In genomic region chr7:66994681-66995044, GRCh38 we compare ENCODE assay signal across 8 cellular contexts. TPM values are rescaled to one million over a fixed set of nuclear protein-coding genes. Genes with fewer than 3 reads are reported as not detected.
DNase-seq lines count a peak whose midpoint lies in the region; ATAC-seq, FAIRE-seq and TF ChIP-seq lines count a peak whose summit lies in the region.
"Not testable (repeated sequence)": the region's sequence is repeated elsewhere in the genome, so short reads cannot be mapped to it uniquely, and the experiment has no call there.

No MANE protein-coding gene starts in this region.

- not testable (repeated sequence) for TF ChIP-seq POLR2A in A549 (IDR thresholded peaks at IDR 0.05; ENCODE audit: low read length)

- peak overlapping the region; percentile 92 for H3K4me3 Mint-ChIP-seq in activated CD4-positive, alpha-beta T cell treated with anti-CD3 and anti-CD28 coated beads, Interleukin-2, amount 10 ng/mL, durations not matched to agents 24 days and 14 days

- peak overlapping the region; percentile 86 for H3K4me3 ChIP-seq in A549
- H3K4me3 ChIP-seq in choroid plexus epithelial cell (ENCODE audit: low read depth, low read length) = peak overlapping the region; percentile 74
- peak overlapping the region; percentile 61 for H3K4me3 ChIP-seq in kidney epithelial cell (ENCODE audit: low read depth, low read length)
- H3K4me3 ChIP-seq in small intestine (ENCODE audit: low read depth in 1 of 2, low read length in 2 of 2) = peak overlapping the region; percentile 57 to 60

- peak in 1 of 2 experiments; percentile 90 for DNase-seq in A549 (ENCODE audit: low read depth in 1 of 2, low spot score in 1 of 2)
- peak; percentile 36 for DNase-seq in NCI-H524 treated with DMSO at 0.1 percent for 48 hours (lab: John Stamatoyannopoulos, UW)
- DNase-seq in activated CD4-positive, alpha-beta T cell treated with anti-CD3 and anti-CD28 coated beads, Interleukin-2, amount 10 ng/mL, durations not matched to agents 24 days and 14 days = peak; percentile 81
- peak; percentile 81 for DNase-seq in choroid plexus epithelial cell (ENCODE audit: low read depth)
- DNase-seq in kidney epithelial cell (ENCODE audit: low read depth) = peak; percentile 41
- peak; percentile 73 for DNase-seq in small intestine

- CTCF ChIA-PET in A549 (lab: Yijun Ruan, JAX) = interaction anchor here (0.5 to 1.4 kb wide), 4 partner anchors 9 to 59 kb away, joined by 3 to 7 read pairs (median 4); no protein-coding TSS in a partner anchor

- POLR2A ChIA-PET in A549 (lab: Yijun Ruan, JAX) = interaction anchor here (3.2 kb wide), 1 partner anchor 150 kb away, joined by 15 read pairs; no protein-coding TSS in a partner anchor

- FAIRE-seq in A549 (lab: Jason Lieb, UNC) = peak; percentile 67
- not testable (repeated sequence) for FAIRE-seq in small intestine (lab: Jason Lieb, UNC)

- H3K4me2 ChIP-seq in A549 = peak overlapping the region; percentile 85

- H3K36me3 Mint-ChIP-seq in activated CD4-positive, alpha-beta T cell treated with anti-CD3 and anti-CD28 coated beads, Interleukin-2, amount 10 ng/mL, durations not matched to agents 24 days and 14 days (ENCODE audit: low read depth) = peaks cover 38% of the 10 kb centered on the region

- not testable (repeated sequence) for H3K27me3 ChIP-seq in kidney epithelial cell (ENCODE audit: control insufficient read depth, insufficient read depth, low read length); small intestine (ENCODE audit: control insufficient read depth in 2 of 2, insufficient read depth in 2 of 2, low read length in 2 of 2)

- peaks cover 25% of the 10 kb centered on the region for H3K4me1 Mint-ChIP-seq in activated CD4-positive, alpha-beta T cell treated with anti-CD3 and anti-CD28 coated beads, Interleukin-2, amount 10 ng/mL, durations not matched to agents 24 days and 14 days

- not testable (repeated sequence) for H3K36me3 ChIP-seq in kidney epithelial cell (ENCODE audit: control insufficient read depth, insufficient read depth, low read length); small intestine (ENCODE audit: control insufficient read depth in 2 of 2, insufficient read depth in 2 of 2, low read length in 2 of 2)

- ATAC-seq in A549 (peak; percentile 81 to 86), GM18517 (IDR thresholded peaks at IDR 0.05; ENCODE audit: unreplicated experiment) (peak; percentile 36), HG03342 (IDR thresholded peaks at IDR 0.05; ENCODE audit: unreplicated experiment) (peak; percentile 23)

- H3K9me3 Mint-ChIP-seq in activated CD4-positive, alpha-beta T cell treated with anti-CD3 and anti-CD28 coated beads, Interleukin-2, amount 10 ng/mL, durations not matched to agents 24 days and 14 days = not testable (repeated sequence)

- H3K9me3 ChIP-seq in A549; small intestine (ENCODE audit: control insufficient read depth, low read depth): not testable (repeated sequence)

- H3K27me3 Mint-ChIP-seq in activated CD4-positive, alpha-beta T cell treated with anti-CD3 and anti-CD28 coated beads, Interleukin-2, amount 10 ng/mL, durations not matched to agents 24 days and 14 days = not testable (repeated sequence)

- H3K27ac Mint-ChIP-seq in activated CD4-positive, alpha-beta T cell treated with anti-CD3 and anti-CD28 coated beads, Interleukin-2, amount 10 ng/mL, durations not matched to agents 24 days and 14 days = peak overlapping the region; percentile 100

- peak; percentile 44 for TF ChIP-seq CTCF in A549 (IDR thresholded peaks at IDR 0.05)
- peak; percentile 46 for TF ChIP-seq CTCF in choroid plexus epithelial cell (conservative IDR thresholded peaks at IDR 0.05; ENCODE audit: low read depth, low read length)
- peak; percentile 43 for TF ChIP-seq CTCF in kidney epithelial cell (IDR thresholded peaks at IDR 0.05; ENCODE audit: insufficient read depth, low read length, poor library complexity, severe bottlenecking)

- H3K4me1 ChIP-seq in A549; small intestine (ENCODE audit: control insufficient read depth in 2 of 2, insufficient read depth in 1 of 2, low read depth in 1 of 2, low read length in 1 of 2): not testable (repeated sequence)

- H3K27ac ChIP-seq in A549 (peak overlapping the region; percentile 77 to 94), small intestine (ENCODE audit: low read depth in 1 of 2, low read length in 1 of 2) (peak overlapping the region; percentile 88 to 98)

- 0% methylated on average over 9 of the region's 9 CpGs for WGBS in A549 (ENCODE audit: missing lambda C conversion rate)
- WGBS in small intestine, 3 donors = 1 to 2% (median 1%) methylated on average over 9 of the region's 9 CpGs

- TF ChIP-seq RAD21 in A549 (conservative IDR thresholded peaks at IDR 0.05 in 1 of 2, IDR thresholded peaks at IDR 0.05 in 1 of 2) = 0 out of 5 replicates have a peak, but pooled peaks of 1 of the 2 experiments have one; percentile 10

- not testable (repeated sequence) for TF ChIP-seq EP300 in A549 (IDR thresholded peaks at IDR 0.05)

- intact Hi-C loops in activated CD4-positive, alpha-beta T cell treated with anti-CD3 and anti-CD28 coated beads, Interleukin-2, amount 10 ng/mL, durations not matched to agents 24 days and 14 days (cut with micrococcal nuclease) = loop anchor here (2.0 to 10.0 kb wide), 6 partner anchors 312 to 1240 kb away; partner anchors contain the start of genes GUSB and VKORC1L1

TF ChIP-seq in A549, 52 proteins besides CTCF, POLR2A, EP300 and RAD21:
- TF ChIP-seq FOSL2 (IDR thresholded peaks at IDR 0.05) = not testable (repeated sequence)
- TF ChIP-seq FOSL2 (CRISPR knock-in tag; IDR thresholded peaks at IDR 0.05) = peak; percentile 40

RNA-seq across cellular contexts. Expression of gene SBDS, which starts 0.7 kb away (rescaled TPM):
- polyA plus RNA-seq in A549 (2011; rRNA removed) (57.1 and 101 TPM in 2 replicates), A549 (2017; fragmentation: RNase III; extraction: RNeasy Plus Mini Kit Qiagen cat#74134 plus additional on column Dnase treatment) (80.2 to 97.7 TPM (median 82.7 TPM) in 3 replicates), small intestine (100 to 1,000 TPM; 141 to 309 (median 264) TPM)
- 41.1 and 44.5 TPM in 2 replicates for polyA plus RNA-seq in A549 (2012; cell fraction: cytosol; rRNA removed)
- polyA plus RNA-seq in A549 (2012; cell fraction: nucleus; rRNA removed) = 15.7 and 19.4 TPM in 2 replicates
- 9.4 and 11.1 TPM in 2 replicates for polyA minus RNA-seq in A549 (2011; rRNA and poly(A)+ RNA removed)
- 68.6 and 72.8 TPM in 2 replicates for total RNA-seq in activated CD4-positive, alpha-beta T cell treated with anti-CD3 and anti-CD28 coated beads, Interleukin-2, amount 10 ng/mL, durations not matched to agents 24 days and 14 days
- total RNA-seq in kidney epithelial cell = 102 and 109 TPM in 2 replicates

RNA-seq across cellular contexts. Expression of gene TYW1, which starts 2.0 kb away (rescaled TPM):
- polyA plus RNA-seq in A549 (2011; rRNA removed) (22.8 and 26.9 TPM in 2 replicates), A549 (2017; fragmentation: RNase III; extraction: RNeasy Plus Mini Kit Qiagen cat#74134 plus additional on column Dnase treatment) (15.3 to 15.9 TPM (median 15.6 TPM) in 3 replicates), small intestine (10 to 100 TPM in 1 of 3 donors, 1 to 10 TPM in 2; 3.4 to 11.5 (median 4.6) TPM)
- 9.4 and 9.7 TPM in 2 replicates for polyA plus RNA-seq in A549 (2012; cell fraction: cytosol; rRNA removed)
- polyA plus RNA-seq in A549 (2012; cell fraction: nucleus; rRNA removed) = 9.1 and 11.2 TPM in 2 replicates
- 22.6 and 25.7 TPM in 2 replicates for polyA minus RNA-seq in A549 (2011; rRNA and poly(A)+ RNA removed)
- total RNA-seq in activated CD4-positive, alpha-beta T cell treated with anti-CD3 and anti-CD28 coated beads, Interleukin-2, amount 10 ng/mL, durations not matched to agents 24 days and 14 days = 20.9 and 21.1 TPM in 2 replicates
- total RNA-seq in kidney epithelial cell = 12.7 and 19.0 TPM in 2 replicates

Comparison
In these comparisons a context has a peak if more than half of its experiments do, and no peak if none do; other contexts are left out.
1. ATAC-seq: peak in every context shown above with its lines; median percentile 84 in A549; 36 in GM18517; 23 in HG03342.